ENCODE assay signal across 9 cellular contexts in genomic region chr16:24635900-24636610, GRCh38.
DNase-seq lines count a peak whose midpoint lies in the region; ATAC-seq and TF ChIP-seq lines count a peak whose summit lies in the region.
"Had no signal": no experiment of that assay in that cellular context is flagged by ENCODE, and none has a peak within 500 bp of the region (broad histone marks: within the 10 kb centered on the region; RNA-seq: fewer than 3 reads in every experiment).

No MANE protein-coding gene starts in this region.

- WGBS in body of pancreas, 2 donors: 17 to 25% methylated on average over 6 of the region's 6 CpGs

- no peak overlapping the region for H3K27ac ChIP-seq in body of pancreas

- no peaks in the 10 kb centered on the region for H3K9me3 ChIP-seq in body of pancreas

- DNase-seq in A172 (ENCODE audit: low spot score) (peak; percentile 87), LoVo (ENCODE audit: low spot score) (peak; percentile 50), body of pancreas (peak; percentile 71 to 83 (median 78)), kidney tubule cell (ENCODE audit: low spot score) (peak; percentile 93), germinal center (ENCODE audit: low spot score) (no peak)
- DNase-seq: CD4-positive, alpha-beta memory T cell had no signal

- H3K4me1 ChIP-seq in body of pancreas: peaks cover 11% of the 10 kb centered on the region

- no peaks in the 10 kb centered on the region for H3K27me3 ChIP-seq in body of pancreas

- ATAC-seq in body of pancreas (peak; percentile 68), HG02884 (IDR thresholded peaks at IDR 0.05; ENCODE audit: unreplicated experiment) (no peak), HG02981 (IDR thresholded peaks at IDR 0.05; ENCODE audit: unreplicated experiment) (no peak), GM21576 (IDR thresholded peaks at IDR 0.05; ENCODE audit: unreplicated experiment) (no peak)

- no peak for TF ChIP-seq CTCF in body of pancreas (IDR thresholded peaks at IDR 0.05)

- no peaks in the 10 kb centered on the region for H3K36me3 ChIP-seq in body of pancreas (replicated peaks in 1 of 2; ENCODE audit: insufficient read depth in 1 of 2, low read depth in 2 of 2)

- intact Hi-C loops in body of pancreas (cut with DNase I): no loop called here

- no peak overlapping the region for H3K4me3 ChIP-seq in body of pancreas

- TF ChIP-seq POLR2A in body of pancreas (IDR thresholded peaks at IDR 0.05): no peak
